Comparison of ENCODE assay signal across 29 cellular contexts in genomic region chr18:53056064-53056463, GRCh38.
"Had no signal": no experiment of that assay in that cellular context is flagged by ENCODE, and none has a peak within 500 bp of the region (broad histone marks: within the 10 kb centered on the region; RNA-seq: fewer than 3 reads in every experiment).

No MANE protein-coding gene starts in this region.

- H3K36me3 Mint-ChIP-seq: activated naive CD4-positive, alpha-beta T cell treated with anti-CD3 and anti-CD28 coated beads, Interleukin-2, amount 50 U/mL, for 24 hours; activated naive CD8-positive, alpha-beta T cell treated with anti-CD3 and anti-CD28 coated beads, Interleukin-2, amount 10 ng/mL, durations not matched to agents 7 days and 5 days had no signal

- H3K27ac ChIP-seq: ascending aorta, cardiac muscle cell, SJCRH30, SK-N-MC, WERI-Rb-1 had no signal

- ATAC-seq: activated CD4-positive, alpha-beta T cell treated with anti-CD3 and anti-CD28 coated beads for 36 hours; activated CD8-positive, alpha-beta T cell treated with anti-CD3 and anti-CD28 coated beads, Interleukin-2, amount 10 ng/mL, durations not matched to agents 7 days and 5 days; Panc1 had no signal

- H3K27me3 Mint-ChIP-seq: activated CD4-positive, alpha-beta T cell treated with anti-CD3 and anti-CD28 coated beads for 36 hours; activated CD4-positive, alpha-beta T cell treated with anti-CD3 and anti-CD28 coated beads, Interleukin-2, amount 10 ng/mL, durations not matched to agents 7 days and 5 days; activated naive CD4-positive, alpha-beta T cell treated with anti-CD3 and anti-CD28 coated beads, Interleukin-2, amount 50 U/mL, for 24 hours; activated naive CD8-positive, alpha-beta T cell treated with anti-CD3 and anti-CD28 coated beads, Interleukin-2, amount 10 ng/mL, durations not matched to agents 7 days and 5 days; activated T-cell treated with anti-CD3 and anti-CD28 coated beads, Interleukin-2, amount 50 U/mL, for 24 hours; central memory CD8-positive, alpha-beta T cell had no signal

- H3K4me3 ChIP-seq: ascending aorta, cardiac muscle cell, SJCRH30, SK-N-MC had no signal

- H3K9me3 ChIP-seq: ascending aorta, SJCRH30 had no signal

- DNase-seq: activated CD4-positive, alpha-beta T cell treated with anti-CD3 and anti-CD28 coated beads for 36 hours; activated CD4-positive, alpha-beta T cell treated with anti-CD3 and anti-CD28 coated beads, Interleukin-2, amount 10 ng/mL, durations not matched to agents 7 days and 5 days; activated CD4-positive, alpha-beta T cell treated with anti-CD3 and anti-CD28 coated beads, Interleukin-2, amount 50 U/mL, for 48 hours; activated CD8-positive, alpha-beta T cell treated with anti-CD3 and anti-CD28 coated beads, Interleukin-2, amount 10 ng/mL, durations not matched to agents 7 days and 5 days; activated gamma-delta T cell; activated naive CD4-positive, alpha-beta T cell treated with Interleukin-2 at 50 U/mL for 16 hours; activated naive CD8-positive, alpha-beta T cell treated with anti-CD3 and anti-CD28 coated beads, Interleukin-2, amount 10 ng/mL, durations not matched to agents 7 days and 5 days; activated T-cell treated with anti-CD3 and anti-CD28 coated beads, Interleukin-2, amount 50 U/mL, for 24 hours; amygdala; MM.1S; MV-4-11; NCI-H1092; NCI-H1436 treated with DMSO at 0.1 percent for 48 hours; NCI-H1694 treated with DMSO at 0.1 percent for 48 hours; NCI-H2029; NCI-H510A; NCI-H526 treated with DMSO at 0.1 percent for 48 hours; NCI-H774; SHP77; SJCRH30; T1000; WERI-Rb-1 had no signal

- H3K36me3 ChIP-seq: ascending aorta, cardiac muscle cell, SJCRH30, WERI-Rb-1 had no signal

- H3K4me1 Mint-ChIP-seq: activated CD4-positive, alpha-beta T cell treated with anti-CD3 and anti-CD28 coated beads for 36 hours; activated CD4-positive, alpha-beta T cell treated with anti-CD3 and anti-CD28 coated beads, Interleukin-2, amount 10 ng/mL, durations not matched to agents 7 days and 5 days; activated naive CD4-positive, alpha-beta T cell treated with anti-CD3 and anti-CD28 coated beads, Interleukin-2, amount 50 U/mL, for 24 hours; activated naive CD8-positive, alpha-beta T cell treated with anti-CD3 and anti-CD28 coated beads, Interleukin-2, amount 10 ng/mL, durations not matched to agents 7 days and 5 days; central memory CD8-positive, alpha-beta T cell had no signal

- H3K9me3 Mint-ChIP-seq: activated naive CD8-positive, alpha-beta T cell treated with anti-CD3 and anti-CD28 coated beads, Interleukin-2, amount 10 ng/mL, durations not matched to agents 7 days and 5 days had no signal

- H3K27me3 ChIP-seq: ascending aorta, cardiac muscle cell, SJCRH30 had no signal

- H3K4me3 Mint-ChIP-seq: activated CD4-positive, alpha-beta T cell treated with anti-CD3 and anti-CD28 coated beads for 36 hours; activated CD4-positive, alpha-beta T cell treated with anti-CD3 and anti-CD28 coated beads, Interleukin-2, amount 10 ng/mL, durations not matched to agents 7 days and 5 days; activated CD8-positive, alpha-beta T cell treated with anti-CD3 and anti-CD28 coated beads, Interleukin-2, amount 10 ng/mL, durations not matched to agents 7 days and 5 days; activated naive CD4-positive, alpha-beta T cell treated with anti-CD3 and anti-CD28 coated beads, Interleukin-2, amount 50 U/mL, for 24 hours; activated naive CD8-positive, alpha-beta T cell treated with anti-CD3 and anti-CD28 coated beads, Interleukin-2, amount 10 ng/mL, durations not matched to agents 7 days and 5 days; activated T-cell treated with anti-CD3 and anti-CD28 coated beads, Interleukin-2, amount 50 U/mL, for 24 hours; central memory CD8-positive, alpha-beta T cell had no signal

- H3K4me1 ChIP-seq: ascending aorta, SJCRH30 had no signal

- H3K27ac Mint-ChIP-seq: activated CD4-positive, alpha-beta T cell treated with anti-CD3 and anti-CD28 coated beads for 36 hours; activated CD4-positive, alpha-beta T cell treated with anti-CD3 and anti-CD28 coated beads, Interleukin-2, amount 10 ng/mL, durations not matched to agents 7 days and 5 days; activated CD8-positive, alpha-beta T cell treated with anti-CD3 and anti-CD28 coated beads, Interleukin-2, amount 10 ng/mL, durations not matched to agents 7 days and 5 days; activated naive CD4-positive, alpha-beta T cell treated with anti-CD3 and anti-CD28 coated beads, Interleukin-2, amount 50 U/mL, for 24 hours; activated naive CD8-positive, alpha-beta T cell treated with anti-CD3 and anti-CD28 coated beads, Interleukin-2, amount 10 ng/mL, durations not matched to agents 7 days and 5 days; activated T-cell treated with anti-CD3 and anti-CD28 coated beads, Interleukin-2, amount 50 U/mL, for 24 hours; activated T-helper 2 cell treated with anti-CD3 and anti-CD28 coated beads, Interferon-gamma antibody, Interleukin-2, Interleukin-4, amounts not matched to agents 10 μg/mL and 5 μg/mL and 100 μg/mL, durations not matched to agents 14 hours and 24 hours and 36 hours had no signal
